Comparison of ENCODE assay signal across 1 cellular context in the genomic region with DNA sequence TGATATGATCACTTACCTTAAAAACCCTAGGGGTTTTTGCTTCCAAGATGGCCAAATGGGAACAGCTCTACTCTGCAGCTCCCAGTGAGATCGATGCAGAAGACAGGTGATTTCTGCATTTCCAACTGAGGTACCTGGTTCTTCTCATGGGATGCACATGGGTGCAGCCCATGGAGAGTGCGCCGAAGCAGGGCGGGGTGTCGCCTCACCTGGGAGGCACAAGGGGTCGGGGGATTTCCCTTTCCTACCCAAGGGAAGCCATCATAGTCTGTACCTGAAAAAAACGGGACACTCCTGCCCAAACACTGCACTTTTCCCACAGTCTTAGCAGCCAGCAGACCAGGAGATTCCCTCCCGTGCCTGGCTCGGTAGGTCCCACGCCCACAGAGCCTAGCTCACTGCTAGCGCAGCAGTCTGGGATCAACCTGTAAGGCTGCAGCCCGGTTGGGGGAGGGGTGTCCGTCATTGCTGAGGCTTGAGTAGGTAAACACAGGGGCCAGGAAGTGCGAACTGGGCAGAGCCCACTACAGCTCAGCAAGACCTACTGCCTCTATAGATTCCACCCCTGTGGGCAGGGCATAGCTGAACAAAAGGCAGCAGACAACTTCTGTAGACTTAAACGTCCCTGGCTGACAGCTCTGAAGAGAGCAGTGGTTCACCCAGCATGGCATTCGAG.
TF ChIP-seq lines count a peak whose summit lies in the region.

No MANE protein-coding gene starts in this region.

TF ChIP-seq in HepG2, 621 proteins besides CTCF, POLR2A, EP300 and RAD21 (continued from another document and continues in another):
- TF ChIP-seq, protein P1, sequence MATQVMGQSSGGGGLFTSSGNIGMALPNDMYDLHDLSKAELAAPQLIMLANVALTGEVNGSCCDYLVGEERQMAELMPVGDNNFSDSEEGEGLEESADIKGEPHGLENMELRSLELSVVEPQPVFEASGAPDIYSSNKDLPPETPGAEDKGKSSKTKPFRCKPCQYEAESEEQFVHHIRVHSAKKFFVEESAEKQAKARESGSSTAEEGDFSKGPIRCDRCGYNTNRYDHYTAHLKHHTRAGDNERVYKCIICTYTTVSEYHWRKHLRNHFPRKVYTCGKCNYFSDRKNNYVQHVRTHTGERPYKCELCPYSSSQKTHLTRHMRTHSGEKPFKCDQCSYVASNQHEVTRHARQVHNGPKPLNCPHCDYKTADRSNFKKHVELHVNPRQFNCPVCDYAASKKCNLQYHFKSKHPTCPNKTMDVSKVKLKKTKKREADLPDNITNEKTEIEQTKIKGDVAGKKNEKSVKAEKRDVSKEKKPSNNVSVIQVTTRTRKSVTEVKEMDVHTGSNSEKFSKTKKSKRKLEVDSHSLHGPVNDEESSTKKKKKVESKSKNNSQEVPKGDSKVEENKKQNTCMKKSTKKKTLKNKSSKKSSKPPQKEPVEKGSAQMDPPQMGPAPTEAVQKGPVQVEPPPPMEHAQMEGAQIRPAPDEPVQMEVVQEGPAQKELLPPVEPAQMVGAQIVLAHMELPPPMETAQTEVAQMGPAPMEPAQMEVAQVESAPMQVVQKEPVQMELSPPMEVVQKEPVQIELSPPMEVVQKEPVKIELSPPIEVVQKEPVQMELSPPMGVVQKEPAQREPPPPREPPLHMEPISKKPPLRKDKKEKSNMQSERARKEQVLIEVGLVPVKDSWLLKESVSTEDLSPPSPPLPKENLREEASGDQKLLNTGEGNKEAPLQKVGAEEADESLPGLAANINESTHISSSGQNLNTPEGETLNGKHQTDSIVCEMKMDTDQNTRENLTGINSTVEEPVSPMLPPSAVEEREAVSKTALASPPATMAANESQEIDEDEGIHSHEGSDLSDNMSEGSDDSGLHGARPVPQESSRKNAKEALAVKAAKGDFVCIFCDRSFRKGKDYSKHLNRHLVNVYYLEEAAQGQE (IDR thresholded peaks at IDR 0.05; ENCODE audit: borderline replicate concordance in 1 of 2, low read depth in 1 of 2, low read length in 2 of 2), result no peak
- TF ChIP-seq PAF1 (CRISPR knock-in tag; IDR thresholded peaks at IDR 0.05), result no peak
- TF ChIP-seq MAFF (IDR thresholded peaks at IDR 0.05; ENCODE audit: low read depth, low read length), result no peak
- TF ChIP-seq ZNF124 (CRISPR knock-in tag; IDR thresholded peaks at IDR 0.05), result no peak
- TF ChIP-seq, protein P2, sequence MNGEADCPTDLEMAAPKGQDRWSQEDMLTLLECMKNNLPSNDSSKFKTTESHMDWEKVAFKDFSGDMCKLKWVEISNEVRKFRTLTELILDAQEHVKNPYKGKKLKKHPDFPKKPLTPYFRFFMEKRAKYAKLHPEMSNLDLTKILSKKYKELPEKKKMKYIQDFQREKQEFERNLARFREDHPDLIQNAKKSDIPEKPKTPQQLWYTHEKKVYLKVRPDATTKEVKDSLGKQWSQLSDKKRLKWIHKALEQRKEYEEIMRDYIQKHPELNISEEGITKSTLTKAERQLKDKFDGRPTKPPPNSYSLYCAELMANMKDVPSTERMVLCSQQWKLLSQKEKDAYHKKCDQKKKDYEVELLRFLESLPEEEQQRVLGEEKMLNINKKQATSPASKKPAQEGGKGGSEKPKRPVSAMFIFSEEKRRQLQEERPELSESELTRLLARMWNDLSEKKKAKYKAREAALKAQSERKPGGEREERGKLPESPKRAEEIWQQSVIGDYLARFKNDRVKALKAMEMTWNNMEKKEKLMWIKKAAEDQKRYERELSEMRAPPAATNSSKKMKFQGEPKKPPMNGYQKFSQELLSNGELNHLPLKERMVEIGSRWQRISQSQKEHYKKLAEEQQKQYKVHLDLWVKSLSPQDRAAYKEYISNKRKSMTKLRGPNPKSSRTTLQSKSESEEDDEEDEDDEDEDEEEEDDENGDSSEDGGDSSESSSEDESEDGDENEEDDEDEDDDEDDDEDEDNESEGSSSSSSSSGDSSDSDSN (CRISPR knock-in tag; IDR thresholded peaks at IDR 0.05), result 0 out of 2 replicates have a peak, but pooled peaks have one; percentile 25
- no peak for TF ChIP-seq ZNF224 (CRISPR knock-in tag; IDR thresholded peaks at IDR 0.05)
- TF ChIP-seq NFE2L2 (IDR thresholded peaks at IDR 0.05; ENCODE audit: low read length), result no peak
- peak; percentile 56 for TF ChIP-seq POGZ (CRISPR knock-in tag; IDR thresholded peaks at IDR 0.05)
- TF ChIP-seq SALL2 (CRISPR knock-in tag; IDR thresholded peaks at IDR 0.05), result 0 out of 2 replicates have a peak, but pooled peaks have one; percentile 55
- TF ChIP-seq, protein P3, sequence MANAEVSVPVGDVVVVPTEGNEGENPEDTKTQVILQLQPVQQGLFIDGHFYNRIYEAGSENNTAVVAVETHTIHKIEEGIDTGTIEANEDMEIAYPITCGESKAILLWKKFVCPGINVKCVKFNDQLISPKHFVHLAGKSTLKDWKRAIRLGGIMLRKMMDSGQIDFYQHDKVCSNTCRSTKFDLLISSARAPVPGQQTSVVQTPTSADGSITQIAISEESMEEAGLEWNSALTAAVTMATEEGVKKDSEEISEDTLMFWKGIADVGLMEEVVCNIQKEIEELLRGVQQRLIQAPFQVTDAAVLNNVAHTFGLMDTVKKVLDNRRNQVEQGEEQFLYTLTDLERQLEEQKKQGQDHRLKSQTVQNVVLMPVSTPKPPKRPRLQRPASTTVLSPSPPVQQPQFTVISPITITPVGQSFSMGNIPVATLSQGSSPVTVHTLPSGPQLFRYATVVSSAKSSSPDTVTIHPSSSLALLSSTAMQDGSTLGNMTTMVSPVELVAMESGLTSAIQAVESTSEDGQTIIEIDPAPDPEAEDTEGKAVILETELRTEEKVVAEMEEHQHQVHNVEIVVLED (CRISPR knock-in tag; IDR thresholded peaks at IDR 0.05; ENCODE audit: borderline replicate concordance), result no peak
- TF ChIP-seq MXI1 (IDR thresholded peaks at IDR 0.05; ENCODE audit: borderline replicate concordance, low read depth, low read length), result no peak
- TF ChIP-seq SOX5 (CRISPR knock-in tag; IDR thresholded peaks at IDR 0.05; ENCODE audit: borderline replicate concordance), result peak; percentile 44; the same call in 1 of the 2 replicates
- TF ChIP-seq FOSL1 (CRISPR knock-in tag; IDR thresholded peaks at IDR 0.05; ENCODE audit: borderline replicate concordance), result no peak
- TF ChIP-seq, protein P4, sequence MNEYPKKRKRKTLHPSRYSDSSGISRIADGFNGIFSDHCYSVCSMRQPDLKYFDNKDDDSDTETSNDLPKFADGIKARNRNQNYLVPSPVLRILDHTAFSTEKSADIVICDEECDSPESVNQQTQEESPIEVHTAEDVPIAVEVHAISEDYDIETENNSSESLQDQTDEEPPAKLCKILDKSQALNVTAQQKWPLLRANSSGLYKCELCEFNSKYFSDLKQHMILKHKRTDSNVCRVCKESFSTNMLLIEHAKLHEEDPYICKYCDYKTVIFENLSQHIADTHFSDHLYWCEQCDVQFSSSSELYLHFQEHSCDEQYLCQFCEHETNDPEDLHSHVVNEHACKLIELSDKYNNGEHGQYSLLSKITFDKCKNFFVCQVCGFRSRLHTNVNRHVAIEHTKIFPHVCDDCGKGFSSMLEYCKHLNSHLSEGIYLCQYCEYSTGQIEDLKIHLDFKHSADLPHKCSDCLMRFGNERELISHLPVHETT (CRISPR knock-in tag; conservative IDR thresholded peaks at IDR 0.05), result no peak
- TF ChIP-seq, protein P5, sequence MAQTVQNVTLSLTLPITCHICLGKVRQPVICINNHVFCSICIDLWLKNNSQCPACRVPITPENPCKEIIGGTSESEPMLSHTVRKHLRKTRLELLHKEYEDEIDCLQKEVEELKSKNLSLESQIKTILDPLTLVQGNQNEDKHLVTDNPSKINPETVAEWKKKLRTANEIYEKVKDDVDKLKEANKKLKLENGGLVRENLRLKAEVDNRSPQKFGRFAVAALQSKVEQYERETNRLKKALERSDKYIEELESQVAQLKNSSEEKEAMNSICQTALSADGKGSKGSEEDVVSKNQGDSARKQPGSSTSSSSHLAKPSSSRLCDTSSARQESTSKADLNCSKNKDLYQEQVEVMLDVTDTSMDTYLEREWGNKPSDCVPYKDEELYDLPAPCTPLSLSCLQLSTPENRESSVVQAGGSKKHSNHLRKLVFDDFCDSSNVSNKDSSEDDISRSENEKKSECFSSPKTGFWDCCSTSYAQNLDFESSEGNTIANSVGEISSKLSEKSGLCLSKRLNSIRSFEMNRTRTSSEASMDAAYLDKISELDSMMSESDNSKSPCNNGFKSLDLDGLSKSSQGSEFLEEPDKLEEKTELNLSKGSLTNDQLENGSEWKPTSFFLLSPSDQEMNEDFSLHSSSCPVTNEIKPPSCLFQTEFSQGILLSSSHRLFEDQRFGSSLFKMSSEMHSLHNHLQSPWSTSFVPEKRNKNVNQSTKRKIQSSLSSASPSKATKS (CRISPR knock-in tag; IDR thresholded peaks at IDR 0.05), result no peak
- no peak for TF ChIP-seq ZMAT3 (CRISPR knock-in tag; conservative IDR thresholded peaks at IDR 0.05)
- TF ChIP-seq ZC3H13 (CRISPR knock-in tag; IDR thresholded peaks at IDR 0.05), result no peak
- no peak for TF ChIP-seq ZBTB8A (CRISPR knock-in tag; IDR thresholded peaks at IDR 0.05; ENCODE audit: borderline replicate concordance, low read depth)
- no peak for TF ChIP-seq RFX1 (IDR thresholded peaks at IDR 0.05)
- TF ChIP-seq PHF21A (CRISPR knock-in tag; IDR thresholded peaks at IDR 0.05), result peak; percentile 58; the same call in 1 of the 2 replicates
- no peak for TF ChIP-seq MEF2D (CRISPR knock-in tag; IDR thresholded peaks at IDR 0.05)
- no peak for TF ChIP-seq ZNF775 (CRISPR knock-in tag; IDR thresholded peaks at IDR 0.05; ENCODE audit: borderline replicate concordance)
- TF ChIP-seq MIER3 (CRISPR knock-in tag; IDR thresholded peaks at IDR 0.05; ENCODE audit: borderline replicate concordance), result no peak
- TF ChIP-seq, protein P6, sequence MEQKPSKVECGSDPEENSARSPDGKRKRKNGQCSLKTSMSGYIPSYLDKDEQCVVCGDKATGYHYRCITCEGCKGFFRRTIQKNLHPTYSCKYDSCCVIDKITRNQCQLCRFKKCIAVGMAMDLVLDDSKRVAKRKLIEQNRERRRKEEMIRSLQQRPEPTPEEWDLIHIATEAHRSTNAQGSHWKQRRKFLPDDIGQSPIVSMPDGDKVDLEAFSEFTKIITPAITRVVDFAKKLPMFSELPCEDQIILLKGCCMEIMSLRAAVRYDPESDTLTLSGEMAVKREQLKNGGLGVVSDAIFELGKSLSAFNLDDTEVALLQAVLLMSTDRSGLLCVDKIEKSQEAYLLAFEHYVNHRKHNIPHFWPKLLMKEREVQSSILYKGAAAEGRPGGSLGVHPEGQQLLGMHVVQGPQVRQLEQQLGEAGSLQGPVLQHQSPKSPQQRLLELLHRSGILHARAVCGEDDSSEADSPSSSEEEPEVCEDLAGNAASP (CRISPR knock-in tag; IDR thresholded peaks at IDR 0.05; ENCODE audit: borderline replicate concordance), result no peak
- TF ChIP-seq, protein P7, sequence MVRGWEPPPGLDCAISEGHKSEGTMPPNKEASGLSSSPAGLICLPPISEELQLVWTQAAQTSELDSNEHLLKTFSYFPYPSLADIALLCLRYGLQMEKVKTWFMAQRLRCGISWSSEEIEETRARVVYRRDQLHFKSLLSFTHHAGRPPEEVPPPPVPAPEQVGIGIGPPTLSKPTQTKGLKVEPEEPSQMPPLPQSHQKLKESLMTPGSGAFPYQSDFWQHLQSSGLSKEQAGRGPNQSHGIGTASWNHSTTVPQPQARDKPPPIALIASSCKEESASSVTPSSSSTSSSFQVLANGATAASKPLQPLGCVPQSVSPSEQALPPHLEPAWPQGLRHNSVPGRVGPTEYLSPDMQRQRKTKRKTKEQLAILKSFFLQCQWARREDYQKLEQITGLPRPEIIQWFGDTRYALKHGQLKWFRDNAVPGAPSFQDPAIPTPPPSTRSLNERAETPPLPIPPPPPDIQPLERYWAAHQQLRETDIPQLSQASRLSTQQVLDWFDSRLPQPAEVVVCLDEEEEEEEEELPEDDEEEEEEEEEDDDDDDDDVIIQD (CRISPR knock-in tag; IDR thresholded peaks at IDR 0.05; ENCODE audit: low read depth), result peak; percentile 60
- no peak; the same call in 1 of the 2 replicates for TF ChIP-seq HOXA9 (CRISPR knock-in tag; IDR thresholded peaks at IDR 0.05; ENCODE audit: borderline replicate concordance)
- TF ChIP-seq, protein P8, sequence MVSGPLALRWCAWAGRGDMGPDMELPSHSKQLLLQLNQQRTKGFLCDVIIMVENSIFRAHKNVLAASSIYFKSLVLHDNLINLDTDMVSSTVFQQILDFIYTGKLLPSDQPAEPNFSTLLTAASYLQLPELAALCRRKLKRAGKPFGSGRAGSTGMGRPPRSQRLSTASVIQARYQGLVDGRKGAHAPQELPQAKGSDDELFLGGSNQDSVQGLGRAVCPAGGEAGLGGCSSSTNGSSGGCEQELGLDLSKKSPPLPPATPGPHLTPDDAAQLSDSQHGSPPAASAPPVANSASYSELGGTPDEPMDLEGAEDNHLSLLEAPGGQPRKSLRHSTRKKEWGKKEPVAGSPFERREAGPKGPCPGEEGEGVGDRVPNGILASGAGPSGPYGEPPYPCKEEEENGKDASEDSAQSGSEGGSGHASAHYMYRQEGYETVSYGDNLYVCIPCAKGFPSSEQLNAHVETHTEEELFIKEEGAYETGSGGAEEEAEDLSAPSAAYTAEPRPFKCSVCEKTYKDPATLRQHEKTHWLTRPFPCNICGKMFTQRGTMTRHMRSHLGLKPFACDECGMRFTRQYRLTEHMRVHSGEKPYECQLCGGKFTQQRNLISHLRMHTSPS (CRISPR knock-in tag; IDR thresholded peaks at IDR 0.05; ENCODE audit: low read depth), result peak; percentile 93
- TF ChIP-seq ZBTB1 (CRISPR knock-in tag; IDR thresholded peaks at IDR 0.05; ENCODE audit: borderline replicate concordance), result no peak
- TF ChIP-seq, protein P9, sequence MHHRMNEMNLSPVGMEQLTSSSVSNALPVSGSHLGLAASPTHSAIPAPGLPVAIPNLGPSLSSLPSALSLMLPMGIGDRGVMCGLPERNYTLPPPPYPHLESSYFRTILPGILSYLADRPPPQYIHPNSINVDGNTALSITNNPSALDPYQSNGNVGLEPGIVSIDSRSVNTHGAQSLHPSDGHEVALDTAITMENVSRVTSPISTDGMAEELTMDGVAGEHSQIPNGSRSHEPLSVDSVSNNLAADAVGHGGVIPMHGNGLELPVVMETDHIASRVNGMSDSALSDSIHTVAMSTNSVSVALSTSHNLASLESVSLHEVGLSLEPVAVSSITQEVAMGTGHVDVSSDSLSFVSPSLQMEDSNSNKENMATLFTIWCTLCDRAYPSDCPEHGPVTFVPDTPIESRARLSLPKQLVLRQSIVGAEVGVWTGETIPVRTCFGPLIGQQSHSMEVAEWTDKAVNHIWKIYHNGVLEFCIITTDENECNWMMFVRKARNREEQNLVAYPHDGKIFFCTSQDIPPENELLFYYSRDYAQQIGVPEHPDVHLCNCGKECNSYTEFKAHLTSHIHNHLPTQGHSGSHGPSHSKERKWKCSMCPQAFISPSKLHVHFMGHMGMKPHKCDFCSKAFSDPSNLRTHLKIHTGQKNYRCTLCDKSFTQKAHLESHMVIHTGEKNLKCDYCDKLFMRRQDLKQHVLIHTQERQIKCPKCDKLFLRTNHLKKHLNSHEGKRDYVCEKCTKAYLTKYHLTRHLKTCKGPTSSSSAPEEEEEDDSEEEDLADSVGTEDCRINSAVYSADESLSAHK (CRISPR knock-in tag; IDR thresholded peaks at IDR 0.05; ENCODE audit: borderline replicate concordance), result no peak
- peak; percentile 57 for TF ChIP-seq ZMYM3 (CRISPR knock-in tag; IDR thresholded peaks at IDR 0.05)
- TF ChIP-seq CREM (IDR thresholded peaks at IDR 0.05), result no peak
- TF ChIP-seq CREM (CRISPR knock-in tag; IDR thresholded peaks at IDR 0.05), result no peak
- 0 out of 2 replicates have a peak, but pooled peaks have one; percentile 62 for TF ChIP-seq ZNF891 (CRISPR knock-in tag; IDR thresholded peaks at IDR 0.05)
- no peak for TF ChIP-seq ATF7 (IDR thresholded peaks at IDR 0.05)
- no peak for TF ChIP-seq ATF7 (CRISPR knock-in tag; IDR thresholded peaks at IDR 0.05)
- no peak for TF ChIP-seq SMYD3 (CRISPR knock-in tag; IDR thresholded peaks at IDR 0.05)
- TF ChIP-seq CCDC6 (CRISPR knock-in tag; IDR thresholded peaks at IDR 0.05), result no peak
